ENCODE assay signal across 8 cellular contexts in the genomic region with DNA sequence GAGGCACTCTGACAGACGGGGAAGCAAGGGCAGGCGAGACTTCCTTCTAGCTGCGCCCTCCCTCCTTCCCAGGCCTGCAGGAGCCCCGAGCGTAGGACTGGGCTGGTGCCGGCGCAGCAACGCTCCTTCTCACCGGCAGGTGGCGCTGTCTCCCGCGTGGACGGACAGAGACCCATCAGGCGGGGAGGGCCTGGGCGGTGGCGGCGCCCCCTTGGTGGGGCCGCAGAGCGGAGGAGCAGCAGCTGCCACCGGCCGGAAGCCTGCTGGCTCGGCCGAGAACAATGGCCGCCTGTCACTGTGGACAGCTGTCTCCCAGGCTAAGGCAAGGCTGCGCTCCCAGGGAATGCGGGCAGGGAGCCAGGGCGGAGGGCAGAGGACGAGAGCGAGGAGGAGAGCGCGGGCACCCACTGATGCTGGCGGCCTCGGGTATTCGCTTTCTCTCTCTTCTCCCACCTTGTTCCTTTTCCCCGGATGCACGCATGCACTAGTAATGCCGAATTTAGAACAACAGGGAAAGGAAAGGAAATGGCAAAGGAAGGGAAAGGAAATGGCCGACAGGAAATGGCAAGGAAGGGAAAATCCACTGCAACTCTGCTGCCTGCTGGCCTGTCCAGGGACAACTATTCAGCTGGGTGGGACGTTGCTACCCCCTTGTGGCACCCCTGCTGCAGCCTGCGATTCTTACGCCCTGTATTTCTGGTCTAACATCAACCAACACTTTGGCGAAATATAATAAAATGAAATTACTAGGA. TPM values are rescaled to one million over a fixed set of nuclear protein-coding genes. Genes with fewer than 3 reads are reported as not detected.
DNase-seq lines count a peak whose midpoint lies in the region; ATAC-seq and TF ChIP-seq lines count a peak whose summit lies in the region.

No MANE protein-coding gene starts in this region.

- peaks cover 0 to 2% (median 0%) of the 10 kb centered on the region in 3 donors for H3K27me3 Mint-ChIP-seq in CD14-positive monocyte (ENCODE audit: low read depth in 3 of 3)
- no peaks in the 10 kb centered on the region for H3K27me3 Mint-ChIP-seq in activated CD8-positive, alpha-beta memory T cell treated with anti-CD3 and anti-CD28 coated beads, Interleukin-2, amount 10 ng/mL, durations not matched to agents 7 days and 5 days

- CTCF ChIA-PET in activated CD8-positive, alpha-beta memory T cell treated with anti-CD3 and anti-CD28 coated beads, Interleukin-2, amount 10 ng/mL, durations not matched to agents 7 days and 5 days (lab: Charles Lee), result interaction anchor here (0.6 to 9.9 kb wide), 29 partner anchors 12 to 280 kb away, joined by 3 to 159 read pairs (median 4); partner anchors contain the start of genes PPIL2, PPM1F and TOP3B

- H3K36me3 Mint-ChIP-seq in CD14-positive monocyte, result peaks cover 40 to 68% of the 10 kb centered on the region in 2 donors
- H3K36me3 Mint-ChIP-seq in activated CD8-positive, alpha-beta memory T cell treated with anti-CD3 and anti-CD28 coated beads, Interleukin-2, amount 10 ng/mL, durations not matched to agents 7 days and 5 days, result peaks cover 1% of the 10 kb centered on the region

- H3K4me3 ChIP-seq in endocrine pancreas (ENCODE audit: control insufficient read depth, insufficient read depth, low read length), result peak overlapping the region; percentile 65

- H3K9ac ChIP-seq in endocrine pancreas (ENCODE audit: control insufficient read depth, insufficient read depth, low read length), result peak overlapping the region; percentile 91

- H3K9me3 Mint-ChIP-seq in CD14-positive monocyte, result peaks cover 0 to 2% (median 0%) of the 10 kb centered on the region in 7 donors
- no peaks in the 10 kb centered on the region for H3K9me3 Mint-ChIP-seq in activated CD8-positive, alpha-beta memory T cell treated with anti-CD3 and anti-CD28 coated beads, Interleukin-2, amount 10 ng/mL, durations not matched to agents 7 days and 5 days (ENCODE audit: low read depth)

- no peaks in the 10 kb centered on the region for H3K36me3 ChIP-seq in endocrine pancreas (ENCODE audit: control insufficient read depth, insufficient read depth, low read length)

- DNase-seq in CD14-positive monocyte (ENCODE audit: low spot score) (peak; percentile 96), HT-29 (ENCODE audit: low spot score) (peak; percentile 91), mesenteric fat pad (ENCODE audit: low spot score) (peak; percentile 99)
- DNase-seq in NK-92 treated with Interleukin-12 subunit alpha and Interleukin-12 subunit beta, amount 100 ng/mL, for 24 hours (lab: John Stamatoyannopoulos, UW), result peak; percentile 75
- DNase-seq in activated CD8-positive, alpha-beta memory T cell treated with anti-CD3 and anti-CD28 coated beads, Interleukin-2, amount 10 ng/mL, durations not matched to agents 7 days and 5 days, result peak; percentile 92
- DNase-seq in stimulated activated CD8-positive, alpha-beta memory T cell treated with anti-CD3 and anti-CD28 coated beads, Interleukin-12 subunit alpha, Interleukin-12 subunit beta, amount 100 ng/mL, for 4 hours (ENCODE audit: low read depth), result peak; percentile 78

- intact Hi-C loops in CD14-positive monocyte (cut with micrococcal nuclease), result loop anchor here (2.0 to 10.0 kb wide), 5 partner anchors 15 to 283 kb away; partner anchors contain the start of gene PPM1F (in 1 of the 2)

- H3K4me3 Mint-ChIP-seq in CD14-positive monocyte, result peak overlapping the region; percentile 78 to 90
- H3K4me3 Mint-ChIP-seq in activated CD8-positive, alpha-beta memory T cell treated with anti-CD3 and anti-CD28 coated beads, Interleukin-2, amount 10 ng/mL, durations not matched to agents 7 days and 5 days, result peak overlapping the region; percentile 76

- no peaks in the 10 kb centered on the region for H3K9me3 ChIP-seq in endocrine pancreas (ENCODE audit: control insufficient read depth, low read length)

- no peaks in the 10 kb centered on the region for H3K4me1 ChIP-seq in endocrine pancreas (ENCODE audit: control insufficient read depth, insufficient read depth, low read length)

- H3K27me3 ChIP-seq in endocrine pancreas (ENCODE audit: control insufficient read depth, insufficient read depth, low read length), result no peaks in the 10 kb centered on the region

- peaks cover 84% of the 10 kb centered on the region for H3K4me1 Mint-ChIP-seq in CD14-positive monocyte
- H3K4me1 Mint-ChIP-seq in activated CD8-positive, alpha-beta memory T cell treated with anti-CD3 and anti-CD28 coated beads, Interleukin-2, amount 10 ng/mL, durations not matched to agents 7 days and 5 days, result peaks cover 50% of the 10 kb centered on the region

- H3K27ac Mint-ChIP-seq in CD14-positive monocyte, result peak overlapping the region; percentile 99 to 100 (median 100)
- peak overlapping the region; percentile 73 for H3K27ac Mint-ChIP-seq in activated CD8-positive, alpha-beta memory T cell treated with anti-CD3 and anti-CD28 coated beads, Interleukin-2, amount 10 ng/mL, durations not matched to agents 7 days and 5 days

- ATAC-seq in GM19438 (IDR thresholded peaks at IDR 0.05; ENCODE audit: low read depth, unreplicated experiment), result peak; percentile 93
- peak; percentile 98 for ATAC-seq in activated CD8-positive, alpha-beta memory T cell treated with anti-CD3 and anti-CD28 coated beads, Interleukin-2, amount 10 ng/mL, durations not matched to agents 7 days and 5 days

- TF ChIP-seq CTCF in CD14-positive monocyte (IDR thresholded peaks at IDR 0.05), result peak; percentile 99

RNA-seq across cellular contexts. Expression of gene PPM1F, which starts 14.4 kb away (rescaled TPM):
- 10 to 100 TPM; 28.8 to 37.2 TPM for polyA plus RNA-seq in CD14-positive monocyte
- total RNA-seq in HT-29 (2014; rRNA removed; shearing (Covaris generic)), result 17.0 and 17.8 TPM in 2 replicates
- 10 to 100 TPM; 14.4 to 22.9 TPM for total RNA-seq in activated CD8-positive, alpha-beta memory T cell treated with anti-CD3 and anti-CD28 coated beads, Interleukin-2, amount 10 ng/mL, durations not matched to agents 7 days and 5 days
- 44.5 TPM for total RNA-seq in mesenteric fat pad

RNA-seq across cellular contexts. Expression of gene TOP3B, which starts 44.3 kb away (rescaled TPM):
- polyA plus RNA-seq in CD14-positive monocyte, result 1 to 10 TPM; 9.0 to 9.5 TPM
- 37.0 and 39.2 TPM in 2 replicates for total RNA-seq in HT-29 (2014; rRNA removed; shearing (Covaris generic))
- total RNA-seq in activated CD8-positive, alpha-beta memory T cell treated with anti-CD3 and anti-CD28 coated beads, Interleukin-2, amount 10 ng/mL, durations not matched to agents 7 days and 5 days, result 10 to 100 TPM; 46.6 to 50.4 TPM
- total RNA-seq in mesenteric fat pad, result 18.4 TPM

Comparison
In these comparisons a context has a peak if more than half of its experiments do, and no peak if none do; other contexts are left out.
1. Peak in every context shown above with its lines: DNase-seq, ATAC-seq and H3K4me3 ChIP-seq.